Comparison of ENCODE assay signal across 23 cellular contexts in genomic region chr21:19198801-19199200, GRCh38.
DNase-seq lines count a peak whose midpoint lies in the region; ATAC-seq and TF ChIP-seq lines count a peak whose summit lies in the region.
"Had no signal": no experiment of that assay in that cellular context is flagged by ENCODE, and none has a peak within 500 bp of the region (broad histone marks: within the 10 kb centered on the region; RNA-seq: fewer than 3 reads in every experiment).

No MANE protein-coding gene starts in this region.

- ATAC-seq in GM23338: no peak
- no peak for ATAC-seq in GM19035 (IDR thresholded peaks at IDR 0.05; ENCODE audit: unreplicated experiment)
- ATAC-seq: A549, HepG2, Panc1 had no signal

- H3K9me2 ChIP-seq in GM23338 (ENCODE audit: insufficient read depth): no peaks in the 10 kb centered on the region

- H3K27me3 Mint-ChIP-seq in GM23338 (ENCODE audit: insufficient read depth, low read depth, poor library complexity): peaks cover 2% of the 10 kb centered on the region
- no peaks in the 10 kb centered on the region for H3K27me3 Mint-ChIP-seq in activated naive CD4-positive, alpha-beta T cell treated with anti-CD3 and anti-CD28 coated beads, Interleukin-2, amount 10 ng/mL, durations not matched to agents 7 days and 5 days

- no peaks in the 10 kb centered on the region for H3K36me3 Mint-ChIP-seq in GM23338 (ENCODE audit: low read depth)
- H3K36me3 Mint-ChIP-seq in activated naive CD4-positive, alpha-beta T cell treated with anti-CD3 and anti-CD28 coated beads, Interleukin-2, amount 10 ng/mL, durations not matched to agents 7 days and 5 days: no peaks in the 10 kb centered on the region

- no peaks in the 10 kb centered on the region for H3K79me2 ChIP-seq in GM23338 (replicated peaks; ENCODE audit: insufficient read depth)

- H3K36me3 ChIP-seq in GM23338 (ENCODE audit: insufficient read depth): no peaks in the 10 kb centered on the region
- H3K36me3 ChIP-seq: BE2C had no signal

- H3K27ac Mint-ChIP-seq in GM23338: no peak overlapping the region
- no peak overlapping the region for H3K27ac Mint-ChIP-seq in activated naive CD4-positive, alpha-beta T cell treated with anti-CD3 and anti-CD28 coated beads, Interleukin-2, amount 10 ng/mL, durations not matched to agents 7 days and 5 days
- H3K27ac Mint-ChIP-seq: H9, HFFc6 had no signal

- TF ChIP-seq CTCF in GM23338 (conservative IDR thresholded peaks at IDR 0.05; ENCODE audit: low read depth in 2 of 2) (no peak), epithelial cell of proximal tubule (conservative IDR thresholded peaks at IDR 0.05; ENCODE audit: low read depth, low read length) (no peak)

- no peak overlapping the region for H2AFZ ChIP-seq in GM23338

- no peak overlapping the region for H3K4me3 Mint-ChIP-seq in GM23338
- H3K4me3 Mint-ChIP-seq in activated naive CD4-positive, alpha-beta T cell treated with anti-CD3 and anti-CD28 coated beads, Interleukin-2, amount 10 ng/mL, durations not matched to agents 7 days and 5 days: no peak overlapping the region
- H3K4me3 Mint-ChIP-seq: H9, HFFc6 had no signal

- no peaks in the 10 kb centered on the region for H4K20me1 ChIP-seq in GM23338 (replicated peaks; ENCODE audit: insufficient read depth)

- H3K4me3 ChIP-seq in GM23338 (no peak overlapping the region), epithelial cell of proximal tubule (ENCODE audit: low read depth, low read length) (no peak overlapping the region)
- H3K4me3 ChIP-seq: A549, SJSA1 had no signal

- peak; percentile 13 for DNase-seq in GM23338 (ENCODE audit: low spot score)
- peak; percentile 52 for DNase-seq in NCI-H460 (ENCODE audit: extremely low read depth, low read depth)
- DNase-seq in epithelial cell of proximal tubule (ENCODE audit: low read depth): peak; percentile 22
- DNase-seq in renal cortical epithelial cell (ENCODE audit: low read depth): peak; percentile 91
- no peak for DNase-seq in activated naive CD4-positive, alpha-beta T cell treated with anti-CD3 and anti-CD28 coated beads, Interleukin-2, amount 10 ng/mL, durations not matched to agents 7 days and 5 days
- no peak for DNase-seq in activated gamma-delta T cell (lab: John Stamatoyannopoulos, UW)
- DNase-seq: BE2C; EL; H9; HFFc6; KBM-7; NCI-H1092; NCI-H1436; NCI-H187 treated with DMSO at 0.1 percent for 48 hours; NCI-H2107; NCI-H524; NCI-H774; NK-92 treated with Interleukin-12 subunit alpha and Interleukin-12 subunit beta, amount 100 ng/mL, for 24 hours had no signal

- CTCF ChIA-PET in activated naive CD4-positive, alpha-beta T cell treated with anti-CD3 and anti-CD28 coated beads, Interleukin-2, amount 10 ng/mL, durations not matched to agents 7 days and 5 days (lab: Charles Lee): no interaction called here

- H3K27ac ChIP-seq in GM23338 (ENCODE audit: low read depth): no peak overlapping the region
- H3K27ac ChIP-seq: A549, SJSA1 had no signal

- no peaks in the 10 kb centered on the region; the same call in 2 of the 3 replicates for H3K4me1 Mint-ChIP-seq in GM23338
- H3K4me1 Mint-ChIP-seq in activated naive CD4-positive, alpha-beta T cell treated with anti-CD3 and anti-CD28 coated beads, Interleukin-2, amount 10 ng/mL, durations not matched to agents 7 days and 5 days: no peaks in the 10 kb centered on the region

- H3K27me3 ChIP-seq in GM23338 (ENCODE audit: insufficient read depth): no peaks in the 10 kb centered on the region
- H3K27me3 ChIP-seq: BE2C, SJSA1 had no signal

- no peaks in the 10 kb centered on the region for H3F3A ChIP-seq in GM23338 (replicated peaks; ENCODE audit: low read depth)

- no peaks in the 10 kb centered on the region for H3K4me1 ChIP-seq in GM23338 (ENCODE audit: insufficient read depth)
- H3K4me1 ChIP-seq: A549, SJSA1 had no signal

- no peak overlapping the region for H3K4me2 ChIP-seq in GM23338
- H3K4me2 ChIP-seq: A549 had no signal

- no peaks in the 10 kb centered on the region for H3K9me3 Mint-ChIP-seq in GM23338
- H3K9me3 Mint-ChIP-seq in activated naive CD4-positive, alpha-beta T cell treated with anti-CD3 and anti-CD28 coated beads, Interleukin-2, amount 10 ng/mL, durations not matched to agents 7 days and 5 days: peaks cover 17% of the 10 kb centered on the region
- H3K9me3 Mint-ChIP-seq: H9 had no signal

TF ChIP-seq in GM23338, 12 proteins besides CTCF, POLR2A, EP300 and RAD21:
- TF ChIP-seq EZH2phosphoT487 (IDR thresholded peaks at IDR 0.05; ENCODE audit: unreplicated experiment) (no peak), CREB1 (CRISPR knock-in tag; IDR thresholded peaks at IDR 0.05; ENCODE audit: low read depth) (no peak), ZNF462 (CRISPR knock-in tag; IDR thresholded peaks at IDR 0.05) (no peak), ZNF331 (CRISPR knock-in tag; IDR thresholded peaks at IDR 0.05; ENCODE audit: low read depth) (no peak)

Comparison
In these comparisons a context has a peak if more than half of its experiments do, and no peak if none do; other contexts are left out.
1. DNase-seq: peak in GM23338 (single experiment), NCI-H460 (single experiment), epithelial cell of proximal tubule (single experiment) and renal cortical epithelial cell (single experiment); none in activated naive CD4-positive, alpha-beta T cell treated with anti-CD3 and anti-CD28 coated beads, Interleukin-2, amount 10 ng/mL, durations not matched to agents 7 days and 5 days (single experiment) and activated gamma-delta T cell (single experiment).